Comparison of ENCODE assay signal across 9 cellular contexts in genomic region chr10:11553773-11554381, GRCh38. TPM values are rescaled to one million over a fixed set of nuclear protein-coding genes. Genes with fewer than 3 reads are reported as not detected.
A peak's percentile ranks its signal among the peaks of the same experiment; 100 is the strongest.
DNase-seq lines count a peak whose midpoint lies in the region; ATAC-seq and TF ChIP-seq lines count a peak whose summit lies in the region.
"Had no signal": no experiment of that assay in that cellular context is flagged by ENCODE, and none has a peak within 500 bp of the region (broad histone marks: within the 10 kb centered on the region; RNA-seq: fewer than 3 reads in every experiment).

No MANE protein-coding gene starts in this region.

- no peak overlapping the region for H3K4me3 ChIP-seq in BLaER1 treated with 17β-estradiol and CSF1 and Interleukin-3, amounts not matched to agents 10 nM and 100 nM
- H3K4me3 ChIP-seq in OCI-LY7 (ENCODE audit: low read depth, low read length, poor library complexity, severe bottlenecking) (peak overlapping the region; percentile 56), H7 (ENCODE audit: insufficient read depth, low read depth, low read length) (no peak overlapping the region), lower leg skin (ENCODE audit: low read depth, poor library complexity, severe bottlenecking) (no peak overlapping the region)

- peak overlapping the region in 10 of 11 experiments; percentile 3 to 71 (median 51); a peak in 17 of 22 replicates for H3K27ac ChIP-seq in BLaER1 treated with 17β-estradiol and CSF1 and Interleukin-3, amounts not matched to agents 10 nM and 100 nM
- H3K27ac ChIP-seq in OCI-LY7 (ENCODE audit: low read depth, low read length, poor library complexity, severe bottlenecking) = peak overlapping the region; percentile 90

- H3K79me2 ChIP-seq in OCI-LY7 (ENCODE audit: insufficient read depth, low read depth, low read length) = peaks cover 98% of the 10 kb centered on the region

- H3K36me3 ChIP-seq in BLaER1 treated with 17β-estradiol and CSF1 and Interleukin-3, amounts not matched to agents 10 nM and 100 nM = peaks cover 0 to 20% (median 11%) of the 10 kb centered on the region in 11 experiments; a peak in 5 of 22 replicates
- H3K36me3 ChIP-seq in OCI-LY7 (ENCODE audit: insufficient read depth, low read length) = peaks cover 53% of the 10 kb centered on the region
- no peaks in the 10 kb centered on the region for H3K36me3 ChIP-seq in H7 (replicated peaks; ENCODE audit: control insufficient read depth, insufficient read depth, low read length)

- intact Hi-C loops in OCI-LY7 (cut with micrococcal nuclease; ENCODE audit: unreplicated experiment) (loop anchor here (2.0 kb wide), 2 partner anchors 19 to 55 kb away; no protein-coding TSS in a partner anchor), lower leg skin (cut with DNase I; ENCODE audit: low total_unique reads) (no loop called here)

- WGBS in lower leg skin, 2 donors = 94 to 95% methylated on average over 6 of the region's 6 CpGs

- no peaks in the 10 kb centered on the region for H3K27me3 ChIP-seq in BLaER1 treated with 17β-estradiol and CSF1 and Interleukin-3, amounts not matched to agents 10 nM and 100 nM
- no peaks in the 10 kb centered on the region for H3K27me3 ChIP-seq in H7 (ENCODE audit: control insufficient read depth, insufficient read depth, low read length)

- H2AFZ ChIP-seq in OCI-LY7 (ENCODE audit: low read length) = no peak overlapping the region

- peak overlapping the region; percentile 25 to 80 (median 63) for H3K4me2 ChIP-seq in BLaER1 treated with 17β-estradiol and CSF1 and Interleukin-3, amounts not matched to agents 10 nM and 100 nM
- H3K4me2 ChIP-seq in OCI-LY7 (ENCODE audit: low read length) = peak overlapping the region; percentile 82

- peaks cover 18 to 68% (median 42%) of the 10 kb centered on the region in 10 experiments for H3K4me1 ChIP-seq in BLaER1 treated with 17β-estradiol and CSF1 and Interleukin-3, amounts not matched to agents 10 nM and 100 nM
- H3K4me1 ChIP-seq in OCI-LY7 (ENCODE audit: insufficient read depth, low read length, poor library complexity, severe bottlenecking) = peaks cover 74% of the 10 kb centered on the region

- CTCF ChIA-PET in OCI-LY7 (lab: Charles Lee; ENCODE audit: unreplicated experiment) = interaction anchor here (0.9 to 1.2 kb wide), 2 partner anchors 21 to 55 kb away, joined by 4 to 10 read pairs; no protein-coding TSS in a partner anchor

- DNase-seq in OCI-LY7 (ENCODE audit: low spot score) = peak; percentile 82
- DNase-seq in H7 = no peak
- DNase-seq in lower leg skin (ENCODE audit: low spot score in 2 of 2) = no peak
- DNase-seq in GM03348 (ENCODE audit: low spot score) = no peak
- DNase-seq in pons (ENCODE audit: low spot score) = no peak
- DNase-seq: COR-L47 had no signal

- POLR2A ChIA-PET in OCI-LY7 (lab: Charles Lee) = interaction anchor here (0.6 to 1.8 kb wide), 26 partner anchors 9 to 167 kb away, joined by 3 to 11 read pairs (median 4); no protein-coding TSS in a partner anchor

- H3K9ac ChIP-seq in BLaER1 treated with 17β-estradiol and CSF1 and Interleukin-3, amounts not matched to agents 10 nM and 100 nM = peak overlapping the region in 10 of 11 experiments; percentile 13 to 57 (median 46); a peak in 14 of 22 replicates

- TF ChIP-seq CTCF in OCI-LY7 (conservative IDR thresholded peaks at IDR 0.05; ENCODE audit: low read length) = no peak
- TF ChIP-seq CTCF in lower leg skin (IDR thresholded peaks at IDR 0.05) = no peak

- H3K9me3 ChIP-seq in BLaER1 treated with 17β-estradiol and CSF1 and Interleukin-3, amounts not matched to agents 10 nM and 100 nM (replicated peaks in 1 of 11) = peaks cover 0 to 52% (median 36%) of the 10 kb centered on the region in 11 experiments; a peak in 17 of 22 replicates
- H3K9me3 ChIP-seq in OCI-LY7 (ENCODE audit: low read length) = peaks cover 21% of the 10 kb centered on the region

- BruUV-seq in OCI-LY7 (replicated peaks; lab: Mats Ljungman, UMichigan) = no TSS peak

- peak; percentile 95 for ATAC-seq in GM19025 (IDR thresholded peaks at IDR 0.05; ENCODE audit: low read depth, unreplicated experiment)
- ATAC-seq in HG02885 (IDR thresholded peaks at IDR 0.05; ENCODE audit: poor library complexity, unreplicated experiment) = peak; percentile 92

- no peak for TF ChIP-seq POLR2A in lower leg skin (IDR thresholded peaks at IDR 0.05)

- peaks cover 0 to 21% (median 0%) of the 10 kb centered on the region in 11 experiments; a peak in 3 of 22 replicates for H4K20me1 ChIP-seq in BLaER1 treated with 17β-estradiol and CSF1 and Interleukin-3, amounts not matched to agents 10 nM and 100 nM
- no peaks in the 10 kb centered on the region for H4K20me1 ChIP-seq in OCI-LY7 (ENCODE audit: insufficient read depth, low read length)

- no peaks in the 10 kb centered on the region for H3K9me2 ChIP-seq in OCI-LY7 (ENCODE audit: insufficient read depth, low read length)

RNA-seq across cellular contexts. Expression of gene USP6NL, which starts 57.6 kb away (rescaled TPM):
- 33.7 and 41.7 TPM in 2 replicates for total RNA-seq in OCI-LY7 (2014; rRNA removed; shearing (Covaris generic))
- total RNA-seq in OCI-LY7 (2022) = 59.7 and 62.0 TPM in 2 replicates
- 15.9 and 18.2 TPM in 2 replicates for total RNA-seq in H7 (2014; rRNA removed; shearing (Covaris generic))
- 10 to 100 TPM; 19.6 to 29.4 (median 25.2) TPM for total RNA-seq in lower leg skin
